9 cellular contexts compared by ENCODE assay signal in the genomic region with DNA sequence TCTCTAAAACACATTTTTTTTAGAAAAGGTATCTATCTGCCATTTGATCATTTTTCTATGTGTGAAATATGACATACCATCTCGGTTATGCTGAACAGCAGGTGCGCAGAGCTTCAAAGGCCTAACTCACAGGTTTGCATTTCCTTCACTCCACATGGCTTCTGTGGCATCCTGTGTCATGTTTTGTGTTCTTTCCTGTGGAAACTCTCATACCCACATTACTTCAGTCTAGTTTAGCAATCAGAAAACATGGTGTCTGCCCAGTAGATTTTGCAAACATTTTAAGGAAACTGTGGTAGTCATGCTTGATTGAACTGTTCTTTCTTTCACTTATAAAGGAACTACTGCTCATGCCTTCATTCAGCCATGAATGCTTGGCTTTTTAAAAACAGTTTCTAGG. TPM values are rescaled to one million over a fixed set of nuclear protein-coding genes. Genes with fewer than 3 reads are reported as not detected.
A peak's percentile ranks its signal among the peaks of the same experiment; 100 is the strongest.
DNase-seq lines count a peak whose midpoint lies in the region; ATAC-seq and TF ChIP-seq lines count a peak whose summit lies in the region.
"Had no signal": no experiment of that assay in that cellular context is flagged by ENCODE, and none has a peak within 500 bp of the region (broad histone marks: within the 10 kb centered on the region; RNA-seq: fewer than 3 reads in every experiment).

No MANE protein-coding gene starts in this region.

- peak overlapping the region; percentile 54 for H3K4me2 ChIP-seq in DND-41 (ENCODE audit: insufficient read depth, low read length)
- no peak overlapping the region for H3K4me2 ChIP-seq in parathyroid adenoma (ENCODE audit: low read length)

- intact Hi-C loops in Calu3 (cut with micrococcal nuclease; ENCODE audit: unreplicated experiment): no loop called here

- no peaks in the 10 kb centered on the region for H3K36me3 ChIP-seq in DND-41 (ENCODE audit: insufficient read depth, low read length)
- H3K36me3 ChIP-seq in parathyroid adenoma (ENCODE audit: control insufficient read depth, insufficient read depth, low read length): no peaks in the 10 kb centered on the region

- TF ChIP-seq CTCF in DND-41 (IDR thresholded peaks at IDR 0.05; ENCODE audit: borderline replicate concordance, extremely low read depth, low read length, poor library complexity, severe bottlenecking) (no peak), parathyroid adenoma (IDR thresholded peaks at IDR 0.05) (no peak), Calu3 (IDR thresholded peaks at IDR 0.05; ENCODE audit: unreplicated experiment) (no peak)

- H3K9ac ChIP-seq in DND-41 (ENCODE audit: low read depth, low read length) (peak overlapping the region; percentile 47), parathyroid adenoma (no peak overlapping the region)

- no peak overlapping the region for H3K27ac Mint-ChIP-seq in Calu3 (ENCODE audit: unreplicated experiment)

- no peaks in the 10 kb centered on the region for H3K9me3 Mint-ChIP-seq in Calu3 (ENCODE audit: low read depth, unreplicated experiment)

- no peak overlapping the region for H3K4me3 Mint-ChIP-seq in Calu3 (ENCODE audit: low read depth, unreplicated experiment)

- H3K27ac ChIP-seq in DND-41 (ENCODE audit: low read length) (peak overlapping the region; percentile 82), parathyroid adenoma (no peak overlapping the region)

- no TSS peak for BruUV-seq in Calu3 (replicated peaks; lab: Mats Ljungman, UMichigan)

- no peaks in the 10 kb centered on the region for H4K20me1 ChIP-seq in DND-41 (ENCODE audit: insufficient read depth, low read length)

- no peaks in the 10 kb centered on the region for H3K9me3 ChIP-seq in DND-41 (ENCODE audit: insufficient read depth, low read length, severe bottlenecking)
- H3K9me3 ChIP-seq in parathyroid adenoma (ENCODE audit: control insufficient read depth, low read length): no peaks in the 10 kb centered on the region

- peak; percentile 92 for ATAC-seq in DND-41 (ENCODE audit: insufficient read depth, low read depth)
- peak; percentile 81 for ATAC-seq in GM21367 (IDR thresholded peaks at IDR 0.05; ENCODE audit: unreplicated experiment)
- ATAC-seq in HG03575 (IDR thresholded peaks at IDR 0.05; ENCODE audit: extremely low read depth, insufficient number of reproducible peaks, low FRiP score, unreplicated experiment): peak; percentile 77

- DNase-seq in DND-41: peak; percentile 85
- DNase-seq in activated T-cell treated with anti-CD3 and anti-CD28 coated beads for 48 hours (ENCODE audit: low read depth): peak; percentile 26
- no peak for DNase-seq in EL
- no peak for DNase-seq in Calu3
- DNase-seq in NCI-H1417 treated with DMSO at 0.1 percent for 48 hours (lab: John Stamatoyannopoulos, UW): no peak

- H2AFZ ChIP-seq in DND-41 (ENCODE audit: low read depth, low read length) (peak overlapping the region; percentile 6), parathyroid adenoma (peak overlapping the region; percentile 34)

- H3K4me1 ChIP-seq in DND-41 (ENCODE audit: insufficient read depth, low read length) (peaks cover 37% of the 10 kb centered on the region), parathyroid adenoma (no peaks in the 10 kb centered on the region)

- no peaks in the 10 kb centered on the region for H3K36me3 Mint-ChIP-seq in Calu3 (ENCODE audit: insufficient read depth, unreplicated experiment)

- no peaks in the 10 kb centered on the region for H3K27me3 ChIP-seq in DND-41 (ENCODE audit: insufficient read depth, low read length, poor library complexity)
- no peaks in the 10 kb centered on the region for H3K27me3 ChIP-seq in parathyroid adenoma (ENCODE audit: control insufficient read depth, insufficient read depth, low read length)

- H3K4me3 ChIP-seq in DND-41 (ENCODE audit: low read depth in 1 of 2, low read length in 2 of 2) (peak overlapping the region in 1 of 2 experiments; percentile 4; a peak in 1 of 4 replicates), parathyroid adenoma (ENCODE audit: low read depth, low read length) (no peak overlapping the region)

- H3K79me2 ChIP-seq in DND-41 (ENCODE audit: insufficient read depth, low read length) (no peaks in the 10 kb centered on the region), parathyroid adenoma (no peaks in the 10 kb centered on the region)

- CTCF ChIA-PET in Calu3 (lab: Charles Lee): no interaction called here

- H3K4me1 Mint-ChIP-seq in Calu3 (ENCODE audit: low read depth, unreplicated experiment): no peaks in the 10 kb centered on the region

- H3K27me3 Mint-ChIP-seq in Calu3 (ENCODE audit: unreplicated experiment): no peaks in the 10 kb centered on the region

RNA-seq across cellular contexts. Expression of gene ARAP2, which starts 11.3 kb away (rescaled TPM):
- total RNA-seq in Calu3 (2022): 30.0 and 30.2 TPM in 2 replicates

RNA-seq across cellular contexts. Expression of gene DTHD1, which starts 25.8 kb away (rescaled TPM):
- not detected in 2 replicates for total RNA-seq in Calu3 (2022)
- total RNA-seq: astrocyte had no signal

Comparison
In these comparisons a context has a peak if more than half of its experiments do, and no peak if none do; other contexts are left out.
1. DNase-seq: peak in DND-41 (single experiment) and activated T-cell treated with anti-CD3 and anti-CD28 coated beads for 48 hours (single experiment); none in EL (single experiment), Calu3 (single experiment) and NCI-H1417 treated with DMSO at 0.1 percent for 48 hours (single experiment).
2. Peak in every context shown above with its lines, with median percentiles within 50 percentile points of each other: ATAC-seq.